8 cellular contexts compared by ENCODE assay signal in the genomic region with DNA sequence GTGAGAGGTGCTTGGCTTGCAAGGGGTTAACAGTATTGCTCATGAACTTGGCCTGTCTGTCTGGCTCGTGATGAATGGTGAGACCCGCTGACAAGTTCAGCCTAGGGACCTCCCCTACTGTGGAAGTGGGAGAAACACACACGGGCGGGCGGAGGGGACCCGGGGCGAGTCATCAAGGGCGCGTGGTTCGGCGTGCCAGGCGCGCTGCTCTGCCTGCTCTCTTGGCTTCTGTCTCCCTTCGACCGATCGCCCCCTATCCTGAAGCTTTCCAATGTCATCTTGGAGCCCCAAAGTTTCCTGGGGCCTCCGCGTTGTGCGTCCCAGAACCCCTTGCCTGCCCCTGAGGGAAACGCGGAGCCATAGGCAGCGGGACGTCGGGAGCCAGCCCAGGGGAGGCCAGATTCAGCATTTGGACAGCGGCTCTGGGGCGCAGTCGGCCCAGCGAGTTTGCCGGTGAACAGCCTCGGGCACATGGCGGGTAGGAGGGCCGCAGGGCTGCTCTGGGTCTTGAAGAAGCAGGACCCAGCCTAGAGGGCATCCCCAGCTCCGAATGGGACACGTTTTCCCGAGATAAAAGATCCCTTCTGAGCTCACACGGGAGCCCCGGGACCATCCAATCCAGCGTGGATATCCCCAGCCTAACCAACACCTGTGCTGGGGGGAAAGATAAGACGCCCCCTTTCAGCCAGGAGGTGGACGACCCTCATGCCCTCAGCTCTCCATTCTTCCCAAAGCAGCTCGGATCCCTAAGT. TPM values are rescaled to one million over a fixed set of nuclear protein-coding genes. Genes with fewer than 3 reads are reported as not detected.
DNase-seq lines count a peak whose midpoint lies in the region; ATAC-seq, FAIRE-seq and TF ChIP-seq lines count a peak whose summit lies in the region.

No MANE protein-coding gene starts in this region.

- CTCF ChIA-PET in HEK293 (lab: Yijun Ruan, JAX) = interaction anchor here (0.6 to 11.1 kb wide), 12 partner anchors 15 to 193 kb away, joined by 3 to 614 read pairs (median 5); no protein-coding TSS in a partner anchor
- CTCF ChIA-PET in activated naive CD4-positive, alpha-beta T cell treated with anti-CD3 and anti-CD28 coated beads, Interleukin-2, amount 10 ng/mL, durations not matched to agents 7 days and 5 days (lab: Charles Lee) = interaction anchor here (0.9 to 6.1 kb wide), 2 partner anchors 41 to 68 kb away, joined by 3 to 51 read pairs; no protein-coding TSS in a partner anchor

- intact Hi-C loops in heart right ventricle (cut with DNase I) = loop anchor here in 1 of 10 donors (5.0 kb wide), 1 partner anchor 61 kb away; no protein-coding TSS in a partner anchor

- DNase-seq in ACHN (peak; percentile 73), SK-N-DZ (ENCODE audit: low spot score) (peak; percentile 68), heart right ventricle (peak; percentile 61 to 70), small intestine (peak; percentile 38)
- DNase-seq in activated naive CD4-positive, alpha-beta T cell treated with anti-CD3 and anti-CD28 coated beads, Interleukin-2, amount 10 ng/mL, durations not matched to agents 7 days and 5 days = peak; percentile 76

- WGBS in heart right ventricle, 2 donors = 8 to 10% methylated on average over 39 to 41 of the region's 41 CpGs
- 9 to 16% (median 15%) methylated on average over 41 of the region's 41 CpGs for WGBS in small intestine, 3 donors

- H3K27me3 ChIP-seq in heart right ventricle (peaks cover 73 to 100% (median 99%) of the 10 kb centered on the region in 7 donors), small intestine (ENCODE audit: control insufficient read depth in 2 of 2, insufficient read depth in 2 of 2, low read length in 2 of 2) (peaks cover 8 to 76% of the 10 kb centered on the region in 2 donors)

- H3K4me3 Mint-ChIP-seq in activated naive CD4-positive, alpha-beta T cell treated with anti-CD3 and anti-CD28 coated beads, Interleukin-2, amount 10 ng/mL, durations not matched to agents 7 days and 5 days = no peak overlapping the region

- H3K4me3 ChIP-seq in HEK293 (ENCODE audit: low read depth, low read length) = peak overlapping the region; percentile 34
- peak overlapping the region in 1 of 10 donors; percentile 5 for H3K4me3 ChIP-seq in heart right ventricle
- no peak overlapping the region for H3K4me3 ChIP-seq in small intestine (ENCODE audit: low read depth in 1 of 2, low read length in 2 of 2)

- H3K9me3 Mint-ChIP-seq in activated naive CD4-positive, alpha-beta T cell treated with anti-CD3 and anti-CD28 coated beads, Interleukin-2, amount 10 ng/mL, durations not matched to agents 7 days and 5 days = no peaks in the 10 kb centered on the region

- TF ChIP-seq CTCF in HEK293 (tag by site-specific recombination; IDR thresholded peaks at IDR 0.05) = no peak
- no peak for TF ChIP-seq CTCF in heart right ventricle (IDR thresholded peaks at IDR 0.05)

- in situ Hi-C loops in ACHN (cut with HindIII; ENCODE audit: low pct_ligation_motif_present, low pct_unique_long_range_greater_than_20kb, low sequenced_read_pairs) = no loop called here

- no peaks in the 10 kb centered on the region for H3K36me3 ChIP-seq in HEK293 (ENCODE audit: control insufficient read depth in 2 of 2, insufficient read depth in 1 of 2, low read length in 2 of 2)
- H3K36me3 ChIP-seq in heart right ventricle = no peaks in the 10 kb centered on the region
- H3K36me3 ChIP-seq in small intestine (ENCODE audit: control insufficient read depth in 2 of 2, insufficient read depth in 2 of 2, low read length in 2 of 2) = no peaks in the 10 kb centered on the region

- peaks cover 2% of the 10 kb centered on the region for H3K36me3 Mint-ChIP-seq in activated naive CD4-positive, alpha-beta T cell treated with anti-CD3 and anti-CD28 coated beads, Interleukin-2, amount 10 ng/mL, durations not matched to agents 7 days and 5 days

- peaks cover 100% of the 10 kb centered on the region for H3K27me3 Mint-ChIP-seq in activated naive CD4-positive, alpha-beta T cell treated with anti-CD3 and anti-CD28 coated beads, Interleukin-2, amount 10 ng/mL, durations not matched to agents 7 days and 5 days

- peak overlapping the region; percentile 71 for H3K27ac Mint-ChIP-seq in activated naive CD4-positive, alpha-beta T cell treated with anti-CD3 and anti-CD28 coated beads, Interleukin-2, amount 10 ng/mL, durations not matched to agents 7 days and 5 days

- ATAC-seq in heart right ventricle = peak; percentile 30 to 77 (median 65)
- no peak for ATAC-seq in GM21528 (IDR thresholded peaks at IDR 0.05; ENCODE audit: low FRiP score, unreplicated experiment)
- ATAC-seq in GM21367 (IDR thresholded peaks at IDR 0.05; ENCODE audit: unreplicated experiment) = no peak

- POLR2A ChIA-PET in HEK293 (lab: Yijun Ruan, JAX) = interaction anchor here (1.0 to 1.2 kb wide), 2 partner anchors 22 to 57 kb away, joined by 3 read pairs; no protein-coding TSS in a partner anchor

- H3K4me1 ChIP-seq in HEK293 (ENCODE audit: control insufficient read depth, insufficient read depth, low read length) (peaks cover 4% of the 10 kb centered on the region; the same call in 1 of the 2 replicates), heart right ventricle (peaks cover 3 to 41% (median 14%) of the 10 kb centered on the region in 9 donors), small intestine (ENCODE audit: control insufficient read depth in 2 of 2, insufficient read depth in 1 of 2, low read depth in 1 of 2, low read length in 1 of 2) (no peaks in the 10 kb centered on the region)

- H3K27ac ChIP-seq in HEK293 (ENCODE audit: extremely low read depth, low read depth, low read length) (no peak overlapping the region), heart right ventricle (no peak overlapping the region), small intestine (ENCODE audit: low read depth in 1 of 2, low read length in 1 of 2) (no peak overlapping the region)

- no peaks in the 10 kb centered on the region for H3K9me3 ChIP-seq in HEK293 (ENCODE audit: control insufficient read depth, insufficient read depth, low read depth, low read length)
- no peaks in the 10 kb centered on the region for H3K9me3 ChIP-seq in heart right ventricle
- no peaks in the 10 kb centered on the region for H3K9me3 ChIP-seq in small intestine (ENCODE audit: control insufficient read depth, low read depth)

- H3K4me1 Mint-ChIP-seq in activated naive CD4-positive, alpha-beta T cell treated with anti-CD3 and anti-CD28 coated beads, Interleukin-2, amount 10 ng/mL, durations not matched to agents 7 days and 5 days = peaks cover 7% of the 10 kb centered on the region

- no peak for FAIRE-seq in small intestine (lab: Jason Lieb, UNC)

TF ChIP-seq in HEK293, 187 proteins besides CTCF, POLR2A, EP300 and RAD21 (continues in another document):
- TF ChIP-seq ZXDB (tag by site-specific recombination; IDR thresholded peaks at IDR 0.05) (0 out of 2 replicates have a peak, but pooled peaks have one; percentile 28), ZNF24 (tag by site-specific recombination; IDR thresholded peaks at IDR 0.05) (peak; percentile 32; the same call in 1 of the 2 replicates), ZNF658 (tag by site-specific recombination; IDR thresholded peaks at IDR 0.05) (no peak), ZNF2 (tag by site-specific recombination; IDR thresholded peaks at IDR 0.05) (peak; percentile 69; the same call in 1 of the 2 replicates), ZBTB17 (tag by site-specific recombination; IDR thresholded peaks at IDR 0.05) (peak; percentile 75), ZNF626 (tag by site-specific recombination; IDR thresholded peaks at IDR 0.05) (no peak), KLF8 (tag by site-specific recombination; IDR thresholded peaks at IDR 0.05) (peak; percentile 41; the same call in 1 of the 2 replicates), ZNF585B (tag by site-specific recombination; IDR thresholded peaks at IDR 0.05) (no peak), ZNF521 (tag by site-specific recombination; IDR thresholded peaks at IDR 0.05) (no peak), HOXC10 (CRISPR knock-in tag; IDR thresholded peaks at IDR 0.05) (0 out of 2 replicates have a peak, but pooled peaks have one; percentile 64), GLIS2 (tag by site-specific recombination; IDR thresholded peaks at IDR 0.05) (peak; percentile 62), ZFHX2 (tag by site-specific recombination; conservative IDR thresholded peaks at IDR 0.05) (peak; percentile 37; the same call in 1 of the 2 replicates)
- TF ChIP-seq, protein P1, sequence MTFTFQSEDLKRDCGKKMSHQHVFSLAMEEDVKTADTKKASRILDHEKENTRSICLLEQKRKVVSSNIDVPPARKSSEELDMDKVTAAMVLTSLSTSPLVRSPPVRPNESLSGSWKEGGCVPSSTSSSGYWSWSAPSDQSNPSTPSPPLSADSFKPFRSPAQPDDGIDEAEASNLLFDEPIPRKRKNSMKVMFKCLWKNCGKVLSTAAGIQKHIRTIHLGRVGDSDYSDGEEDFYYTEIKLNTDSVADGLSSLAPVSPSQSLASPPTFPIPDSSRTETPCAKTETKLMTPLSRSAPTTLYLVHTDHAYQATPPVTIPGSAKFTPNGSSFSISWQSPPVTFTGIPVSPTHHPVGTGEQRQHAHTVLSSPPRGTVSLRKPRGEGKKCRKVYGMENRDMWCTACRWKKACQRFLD (tag by site-specific recombination; IDR thresholded peaks at IDR 0.05) = 0 out of 2 replicates have a peak, but pooled peaks have one; percentile 58
- TF ChIP-seq, protein P2, sequence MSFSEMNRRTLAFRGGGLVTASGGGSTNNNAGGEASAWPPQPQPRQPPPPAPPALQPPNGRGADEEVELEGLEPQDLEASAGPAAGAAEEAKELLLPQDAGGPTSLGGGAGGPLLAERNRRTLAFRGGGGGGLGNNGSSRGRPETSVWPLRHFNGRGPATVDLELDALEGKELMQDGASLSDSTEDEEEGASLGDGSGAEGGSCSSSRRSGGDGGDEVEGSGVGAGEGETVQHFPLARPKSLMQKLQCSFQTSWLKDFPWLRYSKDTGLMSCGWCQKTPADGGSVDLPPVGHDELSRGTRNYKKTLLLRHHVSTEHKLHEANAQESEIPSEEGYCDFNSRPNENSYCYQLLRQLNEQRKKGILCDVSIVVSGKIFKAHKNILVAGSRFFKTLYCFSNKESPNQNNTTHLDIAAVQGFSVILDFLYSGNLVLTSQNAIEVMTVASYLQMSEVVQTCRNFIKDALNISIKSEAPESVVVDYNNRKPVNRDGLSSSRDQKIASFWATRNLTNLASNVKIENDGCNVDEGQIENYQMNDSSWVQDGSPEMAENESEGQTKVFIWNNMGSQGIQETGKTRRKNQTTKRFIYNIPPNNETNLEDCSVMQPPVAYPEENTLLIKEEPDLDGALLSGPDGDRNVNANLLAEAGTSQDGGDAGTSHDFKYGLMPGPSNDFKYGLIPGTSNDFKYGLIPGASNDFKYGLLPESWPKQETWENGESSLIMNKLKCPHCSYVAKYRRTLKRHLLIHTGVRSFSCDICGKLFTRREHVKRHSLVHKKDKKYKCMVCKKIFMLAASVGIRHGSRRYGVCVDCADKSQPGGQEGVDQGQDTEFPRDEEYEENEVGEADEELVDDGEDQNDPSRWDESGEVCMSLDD (tag by site-specific recombination; IDR thresholded peaks at IDR 0.05) = peak; percentile 73

RNA-seq across cellular contexts. Expression of a gene that starts 27.0 kb away (rescaled TPM):
- 41.7 and 43.4 TPM in 2 replicates for polyA plus RNA-seq in SK-N-DZ (2014; cell fraction: cytosol; rRNA removed)
- polyA plus RNA-seq in SK-N-DZ (2014; cell fraction: nucleus; rRNA removed) = 143 and 176 TPM in 2 replicates
- total RNA-seq in heart right ventricle = 10 to 100 TPM; 31.1 to 52.5 (median 34.0) TPM
- polyA plus RNA-seq in heart right ventricle = 10 to 100 TPM; 33.9 to 45.1 TPM
- polyA plus RNA-seq in small intestine = 10 to 100 TPM; 33.0 to 47.0 (median 37.3) TPM

Comparison
In these comparisons a context has a peak if more than half of its experiments do, and no peak if none do; other contexts are left out.
1. ATAC-seq: peak in heart right ventricle (8 of 8); none in GM21528 (single experiment) and GM21367 (single experiment).
2. Peak in every context shown above with its lines, with median percentiles within 50 percentile points of each other: DNase-seq.